In the genomic region with DNA sequence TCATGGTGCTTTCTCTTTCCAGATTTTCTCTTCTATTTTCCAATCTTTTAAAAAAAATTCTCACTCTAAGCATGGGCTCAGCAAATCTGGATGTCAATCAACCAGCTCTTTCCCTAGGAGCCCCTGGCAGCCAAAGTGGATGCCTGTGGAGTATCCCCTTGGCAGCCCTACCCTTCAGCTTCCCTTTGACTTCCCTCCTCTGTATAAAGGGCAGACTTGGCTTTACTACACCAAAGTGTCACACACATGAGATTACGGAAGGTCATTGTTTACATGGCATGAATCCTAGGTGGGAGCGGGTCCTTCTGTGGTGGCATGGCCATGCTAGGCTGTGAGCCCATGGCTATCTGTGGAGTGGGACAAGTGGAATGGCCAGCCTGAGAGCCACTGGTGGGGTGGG, we compare ENCODE assay signal across 29 cellular contexts.
"Had no signal": no experiment of that assay in that cellular context is flagged by ENCODE, and none has a peak within 500 bp of the region (broad histone marks: within the 10 kb centered on the region; RNA-seq: fewer than 3 reads in every experiment).

No MANE protein-coding gene starts in this region.

- H3K4me1 Mint-ChIP-seq: activated naive CD4-positive, alpha-beta T cell treated with anti-CD3 and anti-CD28 coated beads, Interleukin-2, amount 10 ng/mL, durations not matched to agents 7 days and 5 days; activated naive CD8-positive, alpha-beta T cell treated with anti-CD3 and anti-CD28 coated beads, Interleukin-2, amount 50 U/mL, for 24 hours; IgD-negative memory B cell had no signal

- H3K4me3 Mint-ChIP-seq: activated CD8-positive, alpha-beta T cell treated with anti-CD3 and anti-CD28 coated beads, Interleukin-2, amount 10 ng/mL, durations not matched to agents 7 days and 5 days; activated naive CD4-positive, alpha-beta T cell treated with anti-CD3 and anti-CD28 coated beads, Interleukin-2, amount 10 ng/mL, durations not matched to agents 7 days and 5 days; activated naive CD8-positive, alpha-beta T cell; activated naive CD8-positive, alpha-beta T cell treated with anti-CD3 and anti-CD28 coated beads, Interleukin-2, amount 50 U/mL, for 24 hours; activated T-cell treated with anti-CD3 and anti-CD28 coated beads, Interleukin-2, amount 50 U/mL, for 24 hours; brain had no signal

- H3K9me3 ChIP-seq: SJCRH30 had no signal

- H3K27ac ChIP-seq: PC-9, RWPE1, SJCRH30, SK-N-MC, WERI-Rb-1 had no signal

- DNase-seq: activated CD4-positive, alpha-beta T cell treated with anti-CD3 and anti-CD28 coated beads for 1 hour; activated CD4-positive, alpha-beta T cell treated with anti-CD3 and anti-CD28 coated beads for 48 hours; activated CD4-positive, alpha-beta T cell treated with anti-CD3 and anti-CD28 coated beads, Interleukin-2, amount 50 U/mL, for 4 hours; activated CD4-positive, CD25-positive, alpha-beta regulatory T cell; activated CD8-positive, alpha-beta T cell treated with anti-CD3 and anti-CD28 coated beads, Interleukin-2, amount 10 ng/mL, durations not matched to agents 7 days and 5 days; activated gamma-delta T cell treated with Interleukin-2 at 50 U/mL for 16 hours; activated naive CD4-positive, alpha-beta T cell treated with anti-CD3 and anti-CD28 coated beads, Interleukin-2, amount 10 ng/mL, durations not matched to agents 7 days and 5 days; activated naive CD8-positive, alpha-beta T cell treated with anti-CD3 and anti-CD28 coated beads, Interleukin-2, amount 50 U/mL, for 24 hours; activated T-cell treated with anti-CD3 and anti-CD28 coated beads, Interleukin-2, amount 50 U/mL, for 24 hours; anterior cingulate cortex; Karpas-422; KBM-7; NCI-H1105; NCI-H1436; NCI-H1694; NCI-H2029; NCI-H345; NCI-H524 treated with DMSO at 0.1 percent for 48 hours; PC-9; SHP77; SJCRH30; T1000; WERI-Rb-1 had no signal

- H3K27me3 Mint-ChIP-seq: activated naive CD4-positive, alpha-beta T cell treated with anti-CD3 and anti-CD28 coated beads, Interleukin-2, amount 10 ng/mL, durations not matched to agents 7 days and 5 days; activated naive CD8-positive, alpha-beta T cell; activated naive CD8-positive, alpha-beta T cell treated with anti-CD3 and anti-CD28 coated beads, Interleukin-2, amount 50 U/mL, for 24 hours; activated T-cell treated with anti-CD3 and anti-CD28 coated beads, Interleukin-2, amount 50 U/mL, for 24 hours had no signal

- H3K27me3 ChIP-seq: SJCRH30 had no signal

- ATAC-seq: activated CD8-positive, alpha-beta T cell treated with anti-CD3 and anti-CD28 coated beads, Interleukin-2, amount 10 ng/mL, durations not matched to agents 7 days and 5 days; activated naive CD8-positive, alpha-beta T cell treated with anti-CD3 and anti-CD28 coated beads, Interleukin-2, amount 50 U/mL, for 24 hours had no signal

- H3K4me1 ChIP-seq: SJCRH30 had no signal

- H3K4me3 ChIP-seq: PC-9, SJCRH30, SK-N-MC had no signal

- H3K36me3 Mint-ChIP-seq: activated naive CD4-positive, alpha-beta T cell treated with anti-CD3 and anti-CD28 coated beads, Interleukin-2, amount 10 ng/mL, durations not matched to agents 7 days and 5 days; activated naive CD8-positive, alpha-beta T cell; brain; IgD-negative memory B cell had no signal

- H3K27ac Mint-ChIP-seq: activated CD8-positive, alpha-beta T cell treated with anti-CD3 and anti-CD28 coated beads, Interleukin-2, amount 10 ng/mL, durations not matched to agents 7 days and 5 days; activated naive CD4-positive, alpha-beta T cell treated with anti-CD3 and anti-CD28 coated beads, Interleukin-2, amount 10 ng/mL, durations not matched to agents 7 days and 5 days; activated naive CD8-positive, alpha-beta T cell; activated naive CD8-positive, alpha-beta T cell treated with anti-CD3 and anti-CD28 coated beads, Interleukin-2, amount 50 U/mL, for 24 hours; activated T-cell treated with anti-CD3 and anti-CD28 coated beads, Interleukin-2, amount 50 U/mL, for 24 hours; activated T-helper 2 cell treated with anti-CD3 and anti-CD28 coated beads, Interferon-gamma antibody, Interleukin-2, Interleukin-4, amounts not matched to agents 10 μg/mL and 5 μg/mL and 100 μg/mL, durations not matched to agents 14 hours and 24 hours and 36 hours; IgD-negative memory B cell had no signal

- H3K36me3 ChIP-seq: SJCRH30, WERI-Rb-1 had no signal

- H3K9me3 Mint-ChIP-seq: brain had no signal
